Comparison of ENCODE assay signal across 18 cellular contexts in genomic region chr6:159110748-159111147, GRCh38. TPM values are rescaled to one million over a fixed set of nuclear protein-coding genes. Genes with fewer than 3 reads are reported as not detected.
A peak's percentile ranks its signal among the peaks of the same experiment; 100 is the strongest.
DNase-seq lines count a peak whose midpoint lies in the region; ATAC-seq and TF ChIP-seq lines count a peak whose summit lies in the region.
"Had no signal": no experiment of that assay in that cellular context is flagged by ENCODE, and none has a peak within 500 bp of the region (broad histone marks: within the 10 kb centered on the region; RNA-seq: fewer than 3 reads in every experiment).

No MANE protein-coding gene starts in this region.

- CTCF ChIA-PET in T-cell (lab: Charles Lee): interaction anchor here (1.1 to 5.6 kb wide), 6 partner anchors 9 to 138 kb away, joined by 3 to 101 read pairs (median 12); partner anchors contain the start of gene TAGAP (in 1 of the 2)

- no peak overlapping the region for H3K4me3 Mint-ChIP-seq in stimulated activated naive CD8-positive, alpha-beta T cell treated with anti-CD3 and anti-CD28 coated beads, Interleukin-15, Interleukin-2, amounts not matched to agents 100 ng/mL and 50 ng/mL, for 24 hours
- no peak overlapping the region for H3K4me3 Mint-ChIP-seq in T-cell
- no peak overlapping the region for H3K4me3 Mint-ChIP-seq in endothelial cell (ENCODE audit: unreplicated experiment)
- H3K4me3 Mint-ChIP-seq: activated CD4-positive, alpha-beta T cell treated with anti-CD3 and anti-CD28 coated beads for 36 hours; immature natural killer cell; nephron; type B pancreatic cell had no signal

- no peak for DNase-seq in stimulated activated naive CD8-positive, alpha-beta T cell treated with anti-CD3 and anti-CD28 coated beads, Interleukin-15, Interleukin-2, amounts not matched to agents 100 U/mL and 50 U/mL, for 24 hours
- DNase-seq in T-cell: no peak
- no peak for DNase-seq in endothelial cell (ENCODE audit: low spot score)
- DNase-seq in ecto neural progenitor cell (ENCODE audit: low spot score): no peak
- no peak for DNase-seq in left cardiac atrium
- no peak for DNase-seq in dermis blood vessel endothelial cell
- no peak for DNase-seq in stimulated activated CD4-positive, alpha-beta T cell treated with anti-CD3 and anti-CD28 coated beads, Interleukin-2, amount 100 ng/mL, for 24 hours
- DNase-seq: cortex of kidney, hypothalamus, left lung, NCI-H1436, NCI-H2081 treated with DMSO at 0.1 percent for 48 hours, NCI-H748 treated with DMSO at 0.1 percent for 48 hours had no signal

- no peaks in the 10 kb centered on the region for H3K27me3 Mint-ChIP-seq in stimulated activated naive CD8-positive, alpha-beta T cell treated with anti-CD3 and anti-CD28 coated beads, Interleukin-15, Interleukin-2, amounts not matched to agents 100 ng/mL and 50 ng/mL, for 24 hours
- H3K27me3 Mint-ChIP-seq in T-cell (no peaks in the 10 kb centered on the region), endothelial cell (ENCODE audit: unreplicated experiment) (peaks cover 10% of the 10 kb centered on the region)
- H3K27me3 Mint-ChIP-seq: activated CD4-positive, alpha-beta T cell treated with anti-CD3 and anti-CD28 coated beads for 36 hours had no signal

- H3K27ac Mint-ChIP-seq in stimulated activated naive CD8-positive, alpha-beta T cell treated with anti-CD3 and anti-CD28 coated beads, Interleukin-15, Interleukin-2, amounts not matched to agents 100 ng/mL and 50 ng/mL, for 24 hours: peak overlapping the region; percentile 73
- H3K27ac Mint-ChIP-seq in T-cell (peak overlapping the region; percentile 91 to 92), endothelial cell (ENCODE audit: unreplicated experiment) (peak overlapping the region; percentile 72)
- H3K27ac Mint-ChIP-seq: activated CD4-positive, alpha-beta T cell treated with anti-CD3 and anti-CD28 coated beads for 36 hours; nephron; type B pancreatic cell had no signal

- TF ChIP-seq CTCF in endothelial cell (IDR thresholded peaks at IDR 0.05; ENCODE audit: unreplicated experiment): no peak

- POLR2A ChIA-PET in T-cell (lab: Charles Lee): no interaction called here

- intact Hi-C loops in left cardiac atrium (cut with DNase I): no loop called here

- no peaks in the 10 kb centered on the region for H3K36me3 Mint-ChIP-seq in stimulated activated naive CD8-positive, alpha-beta T cell treated with anti-CD3 and anti-CD28 coated beads, Interleukin-15, Interleukin-2, amounts not matched to agents 100 ng/mL and 50 ng/mL, for 24 hours (ENCODE audit: low read depth)
- H3K36me3 Mint-ChIP-seq in T-cell (no peaks in the 10 kb centered on the region), endothelial cell (ENCODE audit: low read depth, unreplicated experiment) (no peaks in the 10 kb centered on the region)
- H3K36me3 Mint-ChIP-seq: immature natural killer cell, type B pancreatic cell had no signal

- no peaks in the 10 kb centered on the region for H3K9me3 Mint-ChIP-seq in stimulated activated naive CD8-positive, alpha-beta T cell treated with anti-CD3 and anti-CD28 coated beads, Interleukin-15, Interleukin-2, amounts not matched to agents 100 ng/mL and 50 ng/mL, for 24 hours
- H3K9me3 Mint-ChIP-seq in T-cell (no peaks in the 10 kb centered on the region), endothelial cell (ENCODE audit: unreplicated experiment) (no peaks in the 10 kb centered on the region)
- H3K9me3 Mint-ChIP-seq: immature natural killer cell, nephron, type B pancreatic cell had no signal

- ATAC-seq in stimulated activated naive CD8-positive, alpha-beta T cell treated with anti-CD3 and anti-CD28 coated beads, Interleukin-15, Interleukin-2, amounts not matched to agents 100 U/mL and 50 U/mL, for 24 hours: no peak
- ATAC-seq in T-cell (replicated peaks in 1 of 4): no peak
- no peak for ATAC-seq in left cardiac atrium
- ATAC-seq: activated CD4-positive, alpha-beta T cell treated with anti-CD3 and anti-CD28 coated beads for 36 hours had no signal

- H3K4me1 Mint-ChIP-seq in stimulated activated naive CD8-positive, alpha-beta T cell treated with anti-CD3 and anti-CD28 coated beads, Interleukin-15, Interleukin-2, amounts not matched to agents 100 ng/mL and 50 ng/mL, for 24 hours (ENCODE audit: low read depth): peaks cover 69% of the 10 kb centered on the region
- H3K4me1 Mint-ChIP-seq in T-cell: peaks cover 53 to 76% (median 63%) of the 10 kb centered on the region in 3 donors
- H3K4me1 Mint-ChIP-seq in endothelial cell (ENCODE audit: unreplicated experiment): peaks cover 43% of the 10 kb centered on the region

RNA-seq across cellular contexts. Expression of gene FNDC1, which starts 58.5 kb away (rescaled TPM):
- total RNA-seq in T-cell: under 1 TPM in 1 of 5 donors, not detected in 4; 0.03 TPM
- 1.2 TPM for total RNA-seq in endothelial cell (ENCODE audit: unreplicated experiment)
- 1 to 10 TPM in 1 of 2 donors, under 1 TPM in 1; 0.63 to 1.6 TPM for total RNA-seq in left cardiac atrium
- total RNA-seq in dermis blood vessel endothelial cell: not detected in 2 replicates
- total RNA-seq: activated CD4-positive, alpha-beta T cell treated with anti-CD3 and anti-CD28 coated beads for 36 hours had no signal
